ENCODE assay signal across 23 cellular contexts in genomic region chr1:89302697-89303332, GRCh38. TPM values are rescaled to one million over a fixed set of nuclear protein-coding genes. Genes with fewer than 3 reads are reported as not detected.
"Had no signal": no experiment of that assay in that cellular context is flagged by ENCODE, and none has a peak within 500 bp of the region (broad histone marks: within the 10 kb centered on the region; RNA-seq: fewer than 3 reads in every experiment).

No MANE protein-coding gene starts in this region.

- H3K4me1 ChIP-seq: esophagus muscularis mucosa, gastroesophageal sphincter, left lung, lower lobe of right lung had no signal

- H3K4me3 ChIP-seq: coronary artery, dorsolateral prefrontal cortex, esophagus muscularis mucosa, gastroesophageal sphincter, heart left ventricle, hepatocyte, left lung, lower lobe of right lung had no signal

- H3K9me3 ChIP-seq: esophagus muscularis mucosa, gastroesophageal sphincter, heart left ventricle, lower lobe of right lung had no signal

- H3K27me3 ChIP-seq: dorsolateral prefrontal cortex, esophagus muscularis mucosa, foreskin keratinocyte, gastroesophageal sphincter, heart left ventricle, hepatocyte, left lung had no signal

- DNase-seq: cerebellar nuclear complex; dermis blood vessel endothelial cell; dorsolateral prefrontal cortex; effector CD4-positive, alpha-beta T cell; effector memory CD4-positive, alpha-beta T cell; foreskin keratinocyte; heart left ventricle; hypothalamus; immature natural killer cell; islet precursor cell; left cardiac atrium; left ventricle myocardium superior; lower lobe of right lung; mesenchymal stem cell; midbrain had no signal

- H3K9me3 Mint-ChIP-seq: immature natural killer cell had no signal

- H3K27ac ChIP-seq: coronary artery, dorsolateral prefrontal cortex, esophagus muscularis mucosa, foreskin keratinocyte, gastroesophageal sphincter, heart left ventricle, hepatocyte, left lung, lower lobe of right lung had no signal

- H3K4me2 ChIP-seq: hepatocyte had no signal

- H3K36me3 ChIP-seq: esophagus muscularis mucosa, gastroesophageal sphincter, heart left ventricle, left lung, lower lobe of right lung had no signal

- H3K79me2 ChIP-seq: hepatocyte had no signal

- H3K4me3 Mint-ChIP-seq: immature natural killer cell had no signal

- ATAC-seq: foreskin keratinocyte, gastroesophageal sphincter, heart left ventricle, left cardiac atrium, left lung, left ventricle myocardium superior had no signal

- H3K27ac Mint-ChIP-seq: immature natural killer cell had no signal

- H2AFZ ChIP-seq: hepatocyte had no signal

RNA-seq across cellular contexts. Expression of gene GBP5, which starts 30.2 kb away (rescaled TPM):
- total RNA-seq: epithelial cell of proximal tubule, foreskin keratinocyte, hepatocyte had no signal
- polyA plus RNA-seq: endothelial cell of umbilical vein, fibroblast of lung, foreskin keratinocyte, hepatocyte had no signal
